2 cellular contexts compared by ENCODE assay signal in genomic region chr1:206658981-206659273, GRCh38.
TF ChIP-seq lines count a peak whose summit lies in the region.

No MANE protein-coding gene starts in this region.

TF ChIP-seq in H1, 55 proteins besides CTCF, POLR2A, EP300 and RAD21:
- TF ChIP-seq MAX (IDR thresholded peaks at IDR 0.05) (no peak), POLR2AphosphoS5 (IDR thresholded peaks at IDR 0.05; ENCODE audit: low read depth, low read length) (no peak), CHD2 (IDR thresholded peaks at IDR 0.05; ENCODE audit: low read length) (no peak), HDAC6 (IDR thresholded peaks at IDR 0.05; ENCODE audit: low read depth, low read length) (no peak), RNF2 (IDR thresholded peaks at IDR 0.05; ENCODE audit: borderline replicate concordance, low read depth, low read length, missing control alignments, poor library complexity, severe bottlenecking) (no peak), GABPA (IDR thresholded peaks at IDR 0.05; ENCODE audit: borderline replicate concordance, insufficient read depth, low read length) (no peak), CBX5 (IDR thresholded peaks at IDR 0.05; ENCODE audit: low read depth, low read length) (no peak), SIX5 (IDR thresholded peaks at IDR 0.05; ENCODE audit: low read depth, low read length) (no peak), YY1 (IDR thresholded peaks at IDR 0.05; ENCODE audit: low read depth, low read length) (no peak), CTBP2 (IDR thresholded peaks at IDR 0.05; ENCODE audit: borderline replicate concordance, insufficient read depth, insufficient read length, low read length) (no peak), SRF (IDR thresholded peaks at IDR 0.05; ENCODE audit: low read depth, low read length) (no peak)

TF ChIP-seq in liver, 16 proteins besides CTCF, POLR2A, EP300 and RAD21:
- TF ChIP-seq NR2F2 (IDR thresholded peaks at IDR 0.05) (no peak), SP1 (IDR thresholded peaks at IDR 0.05) (no peak), HNF4A (conservative IDR thresholded peaks at IDR 0.05) (no peak), FOXA2 (IDR thresholded peaks at IDR 0.05) (no peak), FOXA1 (IDR thresholded peaks at IDR 0.05) (no peak), EGR1 (IDR thresholded peaks at IDR 0.05; ENCODE audit: low read depth in 2 of 2) (no peak), RXRA (IDR thresholded peaks at IDR 0.05) (no peak), GABPA (IDR thresholded peaks at IDR 0.05 in 1 of 2, conservative IDR thresholded peaks at IDR 0.05 in 1 of 2) (no peak), HNF4G (IDR thresholded peaks at IDR 0.05) (no peak), TAF1 (conservative IDR thresholded peaks at IDR 0.05) (no peak), MAX (IDR thresholded peaks at IDR 0.05) (no peak), JUND (IDR thresholded peaks at IDR 0.05) (no peak), YY1 (IDR thresholded peaks at IDR 0.05) (no peak)
- TF ChIP-seq, protein P1, sequence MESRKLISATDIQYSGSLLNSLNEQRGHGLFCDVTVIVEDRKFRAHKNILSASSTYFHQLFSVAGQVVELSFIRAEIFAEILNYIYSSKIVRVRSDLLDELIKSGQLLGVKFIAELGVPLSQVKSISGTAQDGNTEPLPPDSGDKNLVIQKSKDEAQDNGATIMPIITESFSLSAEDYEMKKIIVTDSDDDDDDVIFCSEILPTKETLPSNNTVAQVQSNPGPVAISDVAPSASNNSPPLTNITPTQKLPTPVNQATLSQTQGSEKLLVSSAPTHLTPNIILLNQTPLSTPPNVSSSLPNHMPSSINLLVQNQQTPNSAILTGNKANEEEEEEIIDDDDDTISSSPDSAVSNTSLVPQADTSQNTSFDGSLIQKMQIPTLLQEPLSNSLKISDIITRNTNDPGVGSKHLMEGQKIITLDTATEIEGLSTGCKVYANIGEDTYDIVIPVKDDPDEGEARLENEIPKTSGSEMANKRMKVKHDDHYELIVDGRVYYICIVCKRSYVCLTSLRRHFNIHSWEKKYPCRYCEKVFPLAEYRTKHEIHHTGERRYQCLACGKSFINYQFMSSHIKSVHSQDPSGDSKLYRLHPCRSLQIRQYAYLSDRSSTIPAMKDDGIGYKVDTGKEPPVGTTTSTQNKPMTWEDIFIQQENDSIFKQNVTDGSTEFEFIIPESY (IDR thresholded peaks at IDR 0.05) = no peak
- TF ChIP-seq, protein P2, sequence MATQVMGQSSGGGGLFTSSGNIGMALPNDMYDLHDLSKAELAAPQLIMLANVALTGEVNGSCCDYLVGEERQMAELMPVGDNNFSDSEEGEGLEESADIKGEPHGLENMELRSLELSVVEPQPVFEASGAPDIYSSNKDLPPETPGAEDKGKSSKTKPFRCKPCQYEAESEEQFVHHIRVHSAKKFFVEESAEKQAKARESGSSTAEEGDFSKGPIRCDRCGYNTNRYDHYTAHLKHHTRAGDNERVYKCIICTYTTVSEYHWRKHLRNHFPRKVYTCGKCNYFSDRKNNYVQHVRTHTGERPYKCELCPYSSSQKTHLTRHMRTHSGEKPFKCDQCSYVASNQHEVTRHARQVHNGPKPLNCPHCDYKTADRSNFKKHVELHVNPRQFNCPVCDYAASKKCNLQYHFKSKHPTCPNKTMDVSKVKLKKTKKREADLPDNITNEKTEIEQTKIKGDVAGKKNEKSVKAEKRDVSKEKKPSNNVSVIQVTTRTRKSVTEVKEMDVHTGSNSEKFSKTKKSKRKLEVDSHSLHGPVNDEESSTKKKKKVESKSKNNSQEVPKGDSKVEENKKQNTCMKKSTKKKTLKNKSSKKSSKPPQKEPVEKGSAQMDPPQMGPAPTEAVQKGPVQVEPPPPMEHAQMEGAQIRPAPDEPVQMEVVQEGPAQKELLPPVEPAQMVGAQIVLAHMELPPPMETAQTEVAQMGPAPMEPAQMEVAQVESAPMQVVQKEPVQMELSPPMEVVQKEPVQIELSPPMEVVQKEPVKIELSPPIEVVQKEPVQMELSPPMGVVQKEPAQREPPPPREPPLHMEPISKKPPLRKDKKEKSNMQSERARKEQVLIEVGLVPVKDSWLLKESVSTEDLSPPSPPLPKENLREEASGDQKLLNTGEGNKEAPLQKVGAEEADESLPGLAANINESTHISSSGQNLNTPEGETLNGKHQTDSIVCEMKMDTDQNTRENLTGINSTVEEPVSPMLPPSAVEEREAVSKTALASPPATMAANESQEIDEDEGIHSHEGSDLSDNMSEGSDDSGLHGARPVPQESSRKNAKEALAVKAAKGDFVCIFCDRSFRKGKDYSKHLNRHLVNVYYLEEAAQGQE (IDR thresholded peaks at IDR 0.05) = no peak
- TF ChIP-seq, protein P3, sequence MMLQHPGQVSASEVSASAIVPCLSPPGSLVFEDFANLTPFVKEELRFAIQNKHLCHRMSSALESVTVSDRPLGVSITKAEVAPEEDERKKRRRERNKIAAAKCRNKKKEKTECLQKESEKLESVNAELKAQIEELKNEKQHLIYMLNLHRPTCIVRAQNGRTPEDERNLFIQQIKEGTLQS (IDR thresholded peaks at IDR 0.05) = no peak
